ENCODE assay signal across 26 cellular contexts in the genomic region with DNA sequence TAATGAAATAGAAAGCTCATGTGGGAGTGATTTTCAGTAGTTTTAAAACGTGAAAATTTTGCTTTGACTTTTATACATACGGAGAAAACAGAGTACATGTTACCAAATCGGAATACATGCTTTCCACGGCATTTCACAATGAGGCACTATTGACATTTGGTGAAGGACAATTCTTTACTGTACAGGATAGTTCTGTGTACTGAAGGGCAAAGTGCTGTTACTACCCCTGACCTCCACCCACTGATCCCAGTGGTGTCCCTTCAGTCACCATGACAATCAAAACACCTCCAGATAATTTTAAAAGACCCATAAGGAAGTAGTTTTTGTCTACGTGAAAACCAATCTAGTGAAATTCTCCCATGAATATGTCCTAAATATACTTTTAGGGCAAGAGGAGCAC. TPM values are rescaled to one million over a fixed set of nuclear protein-coding genes. Genes with fewer than 3 reads are reported as not detected.
DNase-seq lines count a peak whose midpoint lies in the region; ATAC-seq, FAIRE-seq and TF ChIP-seq lines count a peak whose summit lies in the region.
"Had no signal": no experiment of that assay in that cellular context is flagged by ENCODE, and none has a peak within 500 bp of the region (broad histone marks: within the 10 kb centered on the region; RNA-seq: fewer than 3 reads in every experiment).

No MANE protein-coding gene starts in this region.

- peaks cover 13% of the 10 kb centered on the region for H3K4me1 Mint-ChIP-seq in WTC11

- DNase-seq in HuH-7.5 (ENCODE audit: low spot score) (peak; percentile 21), WTC11 (ENCODE audit: low spot score) (no peak), HepG2 (ENCODE audit: low spot score) (peak; percentile 84), pancreas (no peak), G401 (ENCODE audit: low spot score) (no peak), NK-92 (lab: John Stamatoyannopoulos, UW; ENCODE audit: unreplicated experiment) (no peak), esophagus squamous epithelium (lab: John Stamatoyannopoulos, UW) (no peak)
- DNase-seq: Calu3, DMS153, DND-41, GM23248, H9, Karpas-422, NCI-H1092, NCI-H1417 treated with DMSO at 0.1 percent for 48 hours, NCI-H1930, NCI-H2107, NCI-H446, NCI-H526, NCI-H82, SHP77 had no signal

- intact Hi-C loops in HepG2 (cut with micrococcal nuclease; ENCODE audit: unreplicated experiment), result no loop called here
- intact Hi-C loops in pancreas (cut with DNase I), result no loop called here
- intact Hi-C loops in esophagus squamous epithelium (cut with DNase I), result no loop called here

- TF ChIP-seq EP300 in HepG2 (IDR thresholded peaks at IDR 0.05; ENCODE audit: low read depth in 2 of 2, low read length in 2 of 2) (peak; percentile 74 to 95), HepG2 (CRISPR knock-in tag; IDR thresholded peaks at IDR 0.05; ENCODE audit: borderline replicate concordance) (peak; percentile 43; the same call in 1 of the 2 replicates)

- TF ChIP-seq RAD21 in HepG2 (CRISPR knock-in tag; IDR thresholded peaks at IDR 0.05), result no peak

- H3K9ac ChIP-seq in HepG2 (ENCODE audit: insufficient read depth, low read depth, low read length), result peak overlapping the region; percentile 6; the same call in 1 of the 2 replicates
- H3K9ac ChIP-seq: GM23248 had no signal

- H3K79me2 ChIP-seq in HepG2 (ENCODE audit: insufficient read depth, low read length), result no peaks in the 10 kb centered on the region

- no peak overlapping the region for H3K27ac Mint-ChIP-seq in WTC11
- H3K27ac Mint-ChIP-seq: H9 had no signal

- CTCF ChIA-PET in WTC11 (lab: Charles Lee), result interaction anchor here (1.6 kb wide), 1 partner anchor 184 kb away, joined by 4 read pairs; no protein-coding TSS in a partner anchor
- CTCF ChIA-PET in HepG2 (lab: Yijun Ruan, JAX; ENCODE audit: low intra/inter-chr PET ratio, low total read pairs), result no interaction called here

- H4K20me1 ChIP-seq in HepG2 (ENCODE audit: insufficient read depth, low read length), result no peaks in the 10 kb centered on the region

- no peaks in the 10 kb centered on the region for H3K9me3 ChIP-seq in HepG2 (ENCODE audit: low read length)
- H3K9me3 ChIP-seq in pancreas, result no peaks in the 10 kb centered on the region
- H3K9me3 ChIP-seq in esophagus squamous epithelium, result no peaks in the 10 kb centered on the region

- no peaks in the 10 kb centered on the region for H3K9me3 Mint-ChIP-seq in WTC11
- H3K9me3 Mint-ChIP-seq: H9 had no signal

- POLR2A ChIA-PET in WTC11 (lab: Charles Lee), result no interaction called here
- POLR2A ChIA-PET in HepG2 (lab: Yijun Ruan, JAX), result no interaction called here

- TF ChIP-seq POLR2A in HepG2 (IDR thresholded peaks at IDR 0.05; ENCODE audit: insufficient read depth in 1 of 2, low read depth in 2 of 2, low read length in 2 of 2) (no peak), esophagus squamous epithelium (IDR thresholded peaks at IDR 0.05) (no peak)

- H2AFZ ChIP-seq in HepG2 (ENCODE audit: low read length), result no peak overlapping the region
- H2AFZ ChIP-seq: GM23248 had no signal

- in situ Hi-C loops in HepG2 (cut with HindIII; ENCODE audit: extremely low pct_ligation_motif_present, low pct_unique_long_range_greater_than_20kb) (no loop called here), G401 (cut with HindIII; ENCODE audit: low sequenced_read_pairs) (no loop called here)

- H3K27me3 ChIP-seq in HepG2 (ENCODE audit: control insufficient read depth in 1 of 2, insufficient read depth in 2 of 2, low read length in 2 of 2) (0 out of 5 replicates have a peak, but pooled peaks cover 0 to 2% of the 10 kb centered on the region in 2 experiments), pancreas (no peaks in the 10 kb centered on the region), esophagus squamous epithelium (no peaks in the 10 kb centered on the region)

- peak overlapping the region in 2 of 3 experiments; percentile 34 to 49; a peak in 3 of 6 replicates for H3K4me3 ChIP-seq in HepG2 (replicated peaks in 1 of 3; ENCODE audit: insufficient read depth in 1 of 3, low read depth in 2 of 3, low read length in 3 of 3)
- no peak overlapping the region for H3K4me3 ChIP-seq in pancreas
- no peak overlapping the region for H3K4me3 ChIP-seq in esophagus squamous epithelium
- H3K4me3 ChIP-seq: GM23248 had no signal

- peaks cover 47% of the 10 kb centered on the region for H3K27me3 Mint-ChIP-seq in WTC11 (ENCODE audit: low read depth)

- peak overlapping the region; percentile 68 for H3K27ac ChIP-seq in HepG2 (ENCODE audit: extremely low read length, insufficient read depth, low read length)
- H3K27ac ChIP-seq in pancreas, result no peak overlapping the region
- no peak overlapping the region for H3K27ac ChIP-seq in esophagus squamous epithelium
- H3K27ac ChIP-seq: GM23248, RWPE1 had no signal

- H3K4me1 ChIP-seq in HepG2 (ENCODE audit: insufficient read depth, low read length), result peaks cover 27% of the 10 kb centered on the region
- peaks cover 0 to 10% (median 4%) of the 10 kb centered on the region in 3 donors for H3K4me1 ChIP-seq in pancreas
- H3K4me1 ChIP-seq in esophagus squamous epithelium, result peaks cover 0 to 22% (median 0%) of the 10 kb centered on the region in 3 donors

- no peak overlapping the region for H3K4me3 Mint-ChIP-seq in WTC11
- H3K4me3 Mint-ChIP-seq: H9 had no signal

- no peak for ATAC-seq in WTC11
- peak; percentile 100 for ATAC-seq in HepG2
- ATAC-seq in pancreas, result peak; percentile 43 to 75 (median 60)
- ATAC-seq in GM21367 (IDR thresholded peaks at IDR 0.05; ENCODE audit: unreplicated experiment), result no peak
- ATAC-seq: Panc1 had no signal

- peak; percentile 93 for FAIRE-seq in HepG2 (lab: Jason Lieb, UNC)
- FAIRE-seq in pancreas (lab: Jason Lieb, UNC), result no peak
- FAIRE-seq: GM18507, HTR-8/SVneo had no signal

- no peak for TF ChIP-seq CTCF in WTC11 (IDR thresholded peaks at IDR 0.05)
- TF ChIP-seq CTCF in HepG2 (CRISPR knock-in tag; IDR thresholded peaks at IDR 0.05), result no peak
- no peak for TF ChIP-seq CTCF in pancreas (IDR thresholded peaks at IDR 0.05)
- TF ChIP-seq CTCF in esophagus squamous epithelium (IDR thresholded peaks at IDR 0.05), result no peak

- no peaks in the 10 kb centered on the region for H3K36me3 ChIP-seq in HepG2 (replicated peaks in 1 of 2; ENCODE audit: control insufficient read depth in 1 of 2, insufficient read depth in 2 of 2, low read length in 2 of 2)
- H3K36me3 ChIP-seq in pancreas, result no peaks in the 10 kb centered on the region
- no peaks in the 10 kb centered on the region for H3K36me3 ChIP-seq in esophagus squamous epithelium

- no TSS peak for BruUV-seq in HepG2 (replicated peaks; lab: Mats Ljungman, UMichigan)

- 2% methylated on average over 5 of the region's 5 CpGs for WGBS in HepG2 (ENCODE audit: low lambda C conversion rate)
- 43 to 62% methylated on average over 5 of the region's 5 CpGs for WGBS in pancreas, 2 donors
- whole genome bisulfite sequencing in esophagus squamous epithelium, 2 donors, result 91 to 92% methylated on average over 5 of the region's 5 CpGs

- H3K4me2 ChIP-seq in HepG2 (ENCODE audit: low read depth, low read length), result peak overlapping the region; percentile 56

- H3K36me3 Mint-ChIP-seq in WTC11, result no peaks in the 10 kb centered on the region

TF ChIP-seq in WTC11, 78 proteins besides CTCF, POLR2A, EP300 and RAD21 (continues in another document):
- peak; percentile 42; the same call in 1 of the 2 replicates for TF ChIP-seq GABPB1 (CRISPR knock-in tag; IDR thresholded peaks at IDR 0.05)

RNA-seq across cellular contexts. Expression of a gene that starts 33.1 kb away (rescaled TPM):
- 69.0 to 69.6 TPM (median 69.3 TPM) in 3 replicates for total RNA-seq in WTC11 (2021)
- total RNA-seq in HepG2 (2016; rRNA removed; fragmentation: Illumina TruSeq; extraction: Trizol), result not detected in 2 replicates
- not detected in 2 replicates for total RNA-seq in HepG2 (2016; cell fraction: cytosol; rRNA removed; fragmentation: Illumina TruSeq; extraction: Trizol; ENCODE audit: low read depth)
- total RNA-seq in HepG2 (2016; cell fraction: insoluble cytoplasmic fraction; rRNA removed; fragmentation: Illumina TruSeq; extraction: Trizol), result 0.39 TPM in 1 of 2 replicates, not detected in the other
- not detected in 2 replicates for total RNA-seq in HepG2 (2016; cell fraction: membrane; rRNA removed; fragmentation: Illumina TruSeq; extraction: Trizol)
- not detected in 2 replicates for total RNA-seq in HepG2 (2016; cell fraction: nucleus; rRNA removed; fragmentation: Illumina TruSeq; extraction: Trizol)
- polyA plus RNA-seq in HepG2 (2011; rRNA removed), result not detected in 2 replicates
- not detected in 2 replicates for polyA plus RNA-seq in HepG2 (2011; cell fraction: cytosol; rRNA removed)
- not detected in 2 replicates for polyA plus RNA-seq in HepG2 (2011; cell fraction: nucleus; rRNA removed)
- not detected in 2 replicates for polyA plus RNA-seq in HepG2 (2012)
- not detected in 2 replicates for polyA plus RNA-seq in HepG2 (2016; cell fraction: cytosol; fragmentation: Illumina TruSeq; extraction: Trizol; ENCODE audit: low read depth)
- not detected in 2 replicates for polyA plus RNA-seq in HepG2 (2016; cell fraction: insoluble cytoplasmic fraction; fragmentation: Illumina TruSeq; extraction: Trizol; ENCODE audit: low read depth)
- polyA plus RNA-seq in HepG2 (2016; cell fraction: membrane; fragmentation: Illumina TruSeq; extraction: Trizol; ENCODE audit: low read depth), result not detected in 2 replicates
- polyA plus RNA-seq in HepG2 (2016; cell fraction: nucleus; fragmentation: Illumina TruSeq; extraction: Trizol; ENCODE audit: insufficient read depth, low read depth), result not detected in 2 replicates
- polyA minus RNA-seq in HepG2 (2011; rRNA and poly(A)+ RNA removed; ENCODE audit: low replicate concordance), result 10.7 TPM in 1 of 2 replicates, not detected in the other
- not detected in 2 replicates for polyA minus RNA-seq in HepG2 (2011; cell fraction: cytosol; rRNA and poly(A)+ RNA removed)
- polyA minus RNA-seq in HepG2 (2011; cell fraction: nucleus; rRNA and poly(A)+ RNA removed), result not detected in 2 replicates
- 10 to 100 TPM; 15.7 to 28.5 (median 18.8) TPM for total RNA-seq in pancreas
- 1 to 10 TPM; 3.3 to 7.7 TPM for polyA plus RNA-seq in pancreas
- total RNA-seq in G401 (2014; rRNA removed; shearing (Covaris generic)), result 1.4 and 9.6 TPM in 2 replicates
- 10 to 100 TPM; 23.1 to 59.1 (median 33.0) TPM for total RNA-seq in esophagus squamous epithelium

Comparison
In these comparisons a context has a peak if more than half of its experiments do, and no peak if none do; other contexts are left out.
1. DNase-seq: peak in HuH-7.5 (single experiment) and HepG2 (single experiment); none in WTC11 (single experiment), pancreas (0 of 6), G401 (single experiment), NK-92 (single experiment) and esophagus squamous epithelium (single experiment).
2. ATAC-seq: peak in HepG2 (single experiment) and pancreas (4 of 4); none in WTC11 (single experiment) and GM21367 (single experiment).
3. H3K4me3 ChIP-seq: peak in HepG2 (2 of 3); none in pancreas (0 of 4) and esophagus squamous epithelium (0 of 4).